28 cellular contexts compared by ENCODE assay signal in the genomic region with DNA sequence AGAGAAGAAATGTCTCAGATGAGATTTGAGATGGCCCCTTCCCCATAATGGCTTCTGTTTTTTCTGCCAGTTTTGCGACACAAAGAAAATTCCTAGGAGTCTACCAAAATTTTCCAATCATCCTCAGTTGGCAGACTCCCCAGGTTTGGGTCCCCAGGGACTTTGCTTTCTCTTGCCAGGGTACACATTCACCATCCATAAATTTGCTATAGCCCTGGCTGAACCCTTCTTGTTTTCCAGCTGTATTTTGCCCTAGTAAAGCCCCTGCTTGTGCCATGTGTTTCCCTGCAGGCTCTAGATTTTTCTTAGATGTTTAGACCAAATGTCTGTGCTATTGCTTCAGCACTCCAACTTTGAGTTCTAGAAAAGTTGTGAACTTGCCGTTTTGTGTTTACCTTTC.
"Had no signal": no experiment of that assay in that cellular context is flagged by ENCODE, and none has a peak within 500 bp of the region (broad histone marks: within the 10 kb centered on the region; RNA-seq: fewer than 3 reads in every experiment).

No MANE protein-coding gene starts in this region.

- H3K4me3 ChIP-seq: breast epithelium, SJCRH30 had no signal

- H3K36me3 ChIP-seq: breast epithelium, SJCRH30 had no signal

- H3K27ac ChIP-seq: breast epithelium, SJCRH30 had no signal

- DNase-seq: activated CD4-positive, alpha-beta T cell treated with anti-CD3 and anti-CD28 coated beads for 48 hours; activated CD4-positive, alpha-beta T cell treated with anti-CD3 and anti-CD28 coated beads, Interleukin-2, amount 50 U/mL, for 4 hours; activated CD4-positive, CD25-positive, alpha-beta regulatory T cell treated with anti-CD3 and anti-CD28 coated beads, Interleukin-2, amount 50 U/mL, for 72 hours; activated CD8-positive, alpha-beta memory T cell treated with anti-CD3 and anti-CD28 coated beads, Interleukin-2, amount 50 U/mL, for 48 hours; activated CD8-positive, alpha-beta T cell treated with anti-CD3 and anti-CD28 coated beads, Interleukin-2, amount 10 ng/mL, durations not matched to agents 7 days and 5 days; activated naive CD4-positive, alpha-beta T cell treated with anti-CD3 and anti-CD28 coated beads, Interleukin-2, amount 50 U/mL, for 16 hours; activated naive CD8-positive, alpha-beta T cell treated with anti-CD3 and anti-CD28 coated beads, Interleukin-2, amount 10 ng/mL, durations not matched to agents 7 days and 5 days; activated T-cell treated with anti-CD3 and anti-CD28 coated beads, Interleukin-2, amount 50 U/mL, for 1 hour; aorta; caudate nucleus; IMR-90; Kasumi-1; KBM-7; MV-4-11; NCI-H1105 treated with DMSO at 0.1 percent for 48 hours; NCI-H146; NCI-H187 treated with DMSO at 0.1 percent for 48 hours; NCI-H2081 treated with DMSO at 0.1 percent for 48 hours; NCI-H345; NCI-H510A; NCI-H526 treated with DMSO at 0.1 percent for 48 hours; T-helper 17 cell; T-helper 9 cell had no signal

- H3K27ac Mint-ChIP-seq: activated CD8-positive, alpha-beta T cell treated with anti-CD3 and anti-CD28 coated beads, Interleukin-2, amount 10 ng/mL, durations not matched to agents 7 days and 5 days; activated naive CD8-positive, alpha-beta T cell treated with anti-CD3 and anti-CD28 coated beads, Interleukin-2, amount 10 ng/mL, durations not matched to agents 7 days and 5 days; T-helper 17 cell; WTC11 had no signal

- H3K36me3 Mint-ChIP-seq: activated naive CD8-positive, alpha-beta T cell treated with anti-CD3 and anti-CD28 coated beads, Interleukin-2, amount 10 ng/mL, durations not matched to agents 7 days and 5 days; WTC11 had no signal

- H3K27me3 ChIP-seq: breast epithelium had no signal

- H3K4me1 Mint-ChIP-seq: activated naive CD8-positive, alpha-beta T cell treated with anti-CD3 and anti-CD28 coated beads, Interleukin-2, amount 10 ng/mL, durations not matched to agents 7 days and 5 days; T-helper 17 cell had no signal

- H3K4me1 ChIP-seq: breast epithelium, SJCRH30 had no signal

- H3K9me3 Mint-ChIP-seq: WTC11 had no signal

- H3K9me3 ChIP-seq: breast epithelium, SJCRH30 had no signal

- H3K4me3 Mint-ChIP-seq: activated CD8-positive, alpha-beta T cell treated with anti-CD3 and anti-CD28 coated beads, Interleukin-2, amount 10 ng/mL, durations not matched to agents 7 days and 5 days; activated naive CD8-positive, alpha-beta T cell treated with anti-CD3 and anti-CD28 coated beads, Interleukin-2, amount 10 ng/mL, durations not matched to agents 7 days and 5 days; T-helper 17 cell; WTC11 had no signal

- H3K27me3 Mint-ChIP-seq: activated naive CD8-positive, alpha-beta T cell treated with anti-CD3 and anti-CD28 coated beads, Interleukin-2, amount 10 ng/mL, durations not matched to agents 7 days and 5 days; T-helper 17 cell had no signal

- ATAC-seq: activated CD8-positive, alpha-beta T cell treated with anti-CD3 and anti-CD28 coated beads, Interleukin-2, amount 10 ng/mL, durations not matched to agents 7 days and 5 days; Right ventricle myocardium inferior; SK-N-SH treated with all-trans-retinoic acid at 6 μM for 48 hours; T-helper 17 cell; WTC11 had no signal
